Comparison of ENCODE assay signal across 10 cellular contexts in genomic region chr10:132419631-132420468, GRCh38. TPM values are rescaled to one million over a fixed set of nuclear protein-coding genes. Genes with fewer than 3 reads are reported as not detected.
DNase-seq lines count a peak whose midpoint lies in the region; ATAC-seq, FAIRE-seq and TF ChIP-seq lines count a peak whose summit lies in the region.
"Had no signal": no experiment of that assay in that cellular context is flagged by ENCODE, and none has a peak within 500 bp of the region (broad histone marks: within the 10 kb centered on the region; RNA-seq: fewer than 3 reads in every experiment).

No MANE protein-coding gene starts in this region.

- no peaks in the 10 kb centered on the region for H3K9me2 ChIP-seq in Loucy (replicated peaks; ENCODE audit: low read depth, low read length)

- peak overlapping the region; percentile 81 for H3K4me2 ChIP-seq in A549
- peak overlapping the region; percentile 86 for H3K4me2 ChIP-seq in Loucy (ENCODE audit: low read depth, low read length, poor library complexity, severe bottlenecking)

- peaks cover 49% of the 10 kb centered on the region; the same call in 1 of the 2 replicates for H3K79me2 ChIP-seq in Loucy (ENCODE audit: insufficient read depth, low read length)

- H3K4me3 Mint-ChIP-seq in osteocyte (ENCODE audit: unreplicated experiment), result no peak overlapping the region
- H3K4me3 Mint-ChIP-seq: central memory CD8-positive, alpha-beta T cell had no signal

- no peak for TF ChIP-seq EP300 in A549 (IDR thresholded peaks at IDR 0.05)

- H3K4me1 ChIP-seq in A549, result peaks cover 47% of the 10 kb centered on the region
- H3K4me1 ChIP-seq in Loucy (ENCODE audit: insufficient read depth, low read length, poor library complexity, severe bottlenecking), result peaks cover 65% of the 10 kb centered on the region
- H3K4me1 ChIP-seq in duodenal mucosa (ENCODE audit: control insufficient read depth in 1 of 2, insufficient read depth in 2 of 2, low read length in 2 of 2), result peaks cover 40 to 63% of the 10 kb centered on the region in 2 donors

- H3K27ac Mint-ChIP-seq in osteocyte (ENCODE audit: unreplicated experiment), result peak overlapping the region; percentile 67

- no peak for FAIRE-seq in A549 (lab: Jason Lieb, UNC)

- no peak for TF ChIP-seq CTCF in A549 (IDR thresholded peaks at IDR 0.05)
- no peak for TF ChIP-seq CTCF in Loucy (conservative IDR thresholded peaks at IDR 0.05; ENCODE audit: low read length)
- no peak for TF ChIP-seq CTCF in osteocyte (IDR thresholded peaks at IDR 0.05)

- DNase-seq in A549 (ENCODE audit: low read depth in 1 of 2, low spot score in 1 of 2) (no peak), osteocyte (ENCODE audit: extremely low spot score, unreplicated experiment) (no peak), NCI-H1694 (lab: John Stamatoyannopoulos, UW) (no peak), NCI-H1930 (lab: John Stamatoyannopoulos, UW) (no peak)
- no peak for DNase-seq in activated CD4-positive, CD25-positive, alpha-beta regulatory T cell (lab: John Stamatoyannopoulos, UW)
- DNase-seq: stimulated activated CD4-positive, alpha-beta T cell treated with anti-CD3 and anti-CD28 coated beads, Interleukin-15, amount 100 ng/mL, for 24 hours had no signal

- WGBS in A549 (ENCODE audit: missing lambda C conversion rate), result 83% methylated on average over 19 of the region's 25 CpGs

- H3K4me1 Mint-ChIP-seq in osteocyte (ENCODE audit: unreplicated experiment), result peaks cover 60% of the 10 kb centered on the region

- POLR2A ChIA-PET in A549 (lab: Yijun Ruan, JAX), result interaction anchor here (1.2 kb wide), 1 partner anchor 14 kb away, joined by 3 read pairs; no protein-coding TSS in a partner anchor

- ATAC-seq in A549 (peak in 1 of 2 experiments; percentile 7; a peak in 1 of 6 replicates), GM18858 (IDR thresholded peaks at IDR 0.05; ENCODE audit: unreplicated experiment) (no peak)

- TF ChIP-seq RAD21 in A549 (conservative IDR thresholded peaks at IDR 0.05 in 1 of 2, IDR thresholded peaks at IDR 0.05 in 1 of 2), result no peak

- H4K20me1 ChIP-seq in Loucy (ENCODE audit: insufficient read depth, low read length, poor library complexity, severe bottlenecking), result no peaks in the 10 kb centered on the region

- peak overlapping the region; percentile 87 for H3K9ac ChIP-seq in Loucy (ENCODE audit: low read depth, low read length, poor library complexity, severe bottlenecking)
- H3K9ac ChIP-seq in duodenal mucosa (ENCODE audit: low read depth in 1 of 2, low read length in 2 of 2), result no peak overlapping the region

- CTCF ChIA-PET in A549 (lab: Yijun Ruan, JAX), result interaction anchor here (1.1 to 1.5 kb wide), 3 partner anchors 32 to 196 kb away, joined by 3 read pairs; no protein-coding TSS in a partner anchor

- H3K36me3 Mint-ChIP-seq in osteocyte (ENCODE audit: unreplicated experiment), result peaks cover 4% of the 10 kb centered on the region

- H3K9me3 Mint-ChIP-seq in osteocyte (ENCODE audit: unreplicated experiment), result no peaks in the 10 kb centered on the region
- H3K9me3 Mint-ChIP-seq: central memory CD8-positive, alpha-beta T cell had no signal

- H3K27me3 ChIP-seq in Loucy (ENCODE audit: insufficient read depth, low read length, poor library complexity, severe bottlenecking) (no peaks in the 10 kb centered on the region), duodenal mucosa (ENCODE audit: control insufficient read depth in 1 of 2, insufficient read depth in 2 of 2, low read length in 2 of 2) (no peaks in the 10 kb centered on the region)

- H3F3A ChIP-seq in Loucy (ENCODE audit: low read depth), result peaks cover 7% of the 10 kb centered on the region; the same call in 1 of the 2 replicates

- H3K4me3 ChIP-seq in A549 (no peak overlapping the region), Loucy (ENCODE audit: low read length, poor library complexity, severe bottlenecking) (peak overlapping the region; percentile 68), duodenal mucosa (ENCODE audit: low read depth in 1 of 2, low read length in 2 of 2) (no peak overlapping the region)

- H3K9me3 ChIP-seq in A549, result no peaks in the 10 kb centered on the region
- no peaks in the 10 kb centered on the region for H3K9me3 ChIP-seq in Loucy (ENCODE audit: insufficient read depth, low read depth, low read length)
- H3K9me3 ChIP-seq in duodenal mucosa (ENCODE audit: control insufficient read depth in 1 of 2, low read length in 2 of 2), result no peaks in the 10 kb centered on the region

- no peaks in the 10 kb centered on the region for H3K27me3 Mint-ChIP-seq in osteocyte (ENCODE audit: unreplicated experiment)
- H3K27me3 Mint-ChIP-seq: central memory CD8-positive, alpha-beta T cell had no signal

- H3K27ac ChIP-seq in A549 (peak overlapping the region; percentile 85 to 95), duodenal mucosa (ENCODE audit: low read depth, low read length) (peak overlapping the region; percentile 58)

- TF ChIP-seq POLR2A in A549 (IDR thresholded peaks at IDR 0.05; ENCODE audit: low read length), result no peak

- H3K36me3 ChIP-seq in Loucy (ENCODE audit: insufficient read depth, low read length) (peaks cover 13% of the 10 kb centered on the region; the same call in 1 of the 2 replicates), duodenal mucosa (ENCODE audit: control insufficient read depth in 1 of 2, insufficient read depth in 2 of 2, low read length in 2 of 2) (peaks cover 0 to 6% of the 10 kb centered on the region in 2 donors)

- H2AFZ ChIP-seq in Loucy (ENCODE audit: low read length), result no peak overlapping the region

TF ChIP-seq in A549, 52 proteins besides CTCF, POLR2A, EP300 and RAD21:
- TF ChIP-seq GATA3 (IDR thresholded peaks at IDR 0.05; ENCODE audit: borderline replicate concordance), result no peak
- TF ChIP-seq MYC (IDR thresholded peaks at IDR 0.05; ENCODE audit: borderline replicate concordance, low read length), result no peak

RNA-seq across cellular contexts. Expression of gene PWWP2B, which starts 22.9 kb away (rescaled TPM):
- polyA plus RNA-seq in A549 (2011; rRNA removed), result 2.0 and 2.8 TPM in 2 replicates
- 5.0 and 8.0 TPM in 2 replicates for polyA plus RNA-seq in A549 (2012; cell fraction: cytosol; rRNA removed)
- 8.3 and 12.2 TPM in 2 replicates for polyA plus RNA-seq in A549 (2012; cell fraction: nucleus; rRNA removed)
- 6.6 to 7.3 TPM (median 7.0 TPM) in 3 replicates for polyA plus RNA-seq in A549 (2017; fragmentation: RNase III; extraction: RNeasy Plus Mini Kit Qiagen cat#74134 plus additional on column Dnase treatment)
- 2.1 and 2.5 TPM in 2 replicates for polyA minus RNA-seq in A549 (2011; rRNA and poly(A)+ RNA removed)
- 12.9 and 14.6 TPM in 2 replicates for total RNA-seq in osteocyte
